8 cellular contexts compared by ENCODE assay signal in genomic region chr12:88035907-88036289, GRCh38. TPM values are rescaled to one million over a fixed set of nuclear protein-coding genes. Genes with fewer than 3 reads are reported as not detected.
A peak's percentile ranks its signal among the peaks of the same experiment; 100 is the strongest.
DNase-seq lines count a peak whose midpoint lies in the region; ATAC-seq and TF ChIP-seq lines count a peak whose summit lies in the region.

No MANE protein-coding gene starts in this region.

- DNase-seq in activated T-cell treated with anti-CD3 and anti-CD28 coated beads, Interleukin-2, amount 50 U/mL, for 72 hours, result peak in 1 of 2 donors; percentile 8
- DNase-seq in activated T-cell treated with anti-CD3 and anti-CD28 coated beads for 4 hours (no peak), T-cell (no peak), Right ventricle myocardium superior (no peak), gastrocnemius medialis (no peak), foreskin melanocyte (no peak), anterior cingulate cortex (lab: John Stamatoyannopoulos, UW) (no peak)

- ATAC-seq in activated T-cell treated with anti-CD3 and anti-CD28 coated beads, Interleukin-2, amount 50 U/mL, for 72 hours (replicated peaks in 1 of 2), result peak in 1 of 2 donors; percentile 12
- ATAC-seq in HG03039 (IDR thresholded peaks at IDR 0.05; ENCODE audit: unreplicated experiment) (peak; percentile 13), T-cell (replicated peaks in 1 of 4) (peak in 1 of 4 experiments; percentile 3), Right ventricle myocardium superior (ENCODE audit: poor library complexity) (peak; percentile 13), gastrocnemius medialis (peak; percentile 18)

- peaks cover 26 to 28% of the 10 kb centered on the region in 2 donors for H3K4me1 ChIP-seq in gastrocnemius medialis

- no peak for TF ChIP-seq POLR2A in gastrocnemius medialis (IDR thresholded peaks at IDR 0.05)

- POLR2A ChIA-PET in T-cell (lab: Charles Lee), result no interaction called here

- CTCF ChIA-PET in T-cell (lab: Charles Lee), result interaction anchor here in 1 of 2 donors (0.7 kb wide), 1 partner anchor 106 kb away, joined by 3 read pairs; the partner anchor contains the start of gene CEP290

- H3K27me3 ChIP-seq in gastrocnemius medialis, result no peaks in the 10 kb centered on the region

- H3K4me3 ChIP-seq in gastrocnemius medialis, result peak overlapping the region; percentile 81 to 91 (median 86)

- H3K4me3 Mint-ChIP-seq in activated T-cell treated with anti-CD3 and anti-CD28 coated beads, Interleukin-2, amount 50 U/mL, for 72 hours, result peak overlapping the region; percentile 98 to 99
- peak overlapping the region; percentile 95 to 97 (median 96) for H3K4me3 Mint-ChIP-seq in T-cell

- no peaks in the 10 kb centered on the region for H3K9me3 ChIP-seq in gastrocnemius medialis

- H3K27ac ChIP-seq in gastrocnemius medialis, result peak overlapping the region; percentile 79 to 93 (median 86)

- no peaks in the 10 kb centered on the region for H3K27me3 Mint-ChIP-seq in activated T-cell treated with anti-CD3 and anti-CD28 coated beads, Interleukin-2, amount 50 U/mL, for 72 hours (ENCODE audit: low read depth)
- no peaks in the 10 kb centered on the region for H3K27me3 Mint-ChIP-seq in T-cell

- intact Hi-C loops in Right ventricle myocardium superior (cut with DNase I) (no loop called here), gastrocnemius medialis (cut with DNase I; ENCODE audit: low total_unique reads) (loop anchor here (1.0 to 10.0 kb wide), 2 partner anchors 106 to 1489 kb away; partner anchors contain the start of genes CEP290, GALNT4, POC1B and TMTC3)

- no peak for TF ChIP-seq CTCF in gastrocnemius medialis (IDR thresholded peaks at IDR 0.05 in 4 of 5, conservative IDR thresholded peaks at IDR 0.05 in 1 of 5)

- H3K9me3 Mint-ChIP-seq in activated T-cell treated with anti-CD3 and anti-CD28 coated beads, Interleukin-2, amount 50 U/mL, for 72 hours, result peaks cover 0 to 6% of the 10 kb centered on the region in 2 donors
- no peaks in the 10 kb centered on the region for H3K9me3 Mint-ChIP-seq in T-cell

- H3K36me3 ChIP-seq in gastrocnemius medialis, result no peaks in the 10 kb centered on the region

- H3K4me1 Mint-ChIP-seq in activated T-cell treated with anti-CD3 and anti-CD28 coated beads, Interleukin-2, amount 50 U/mL, for 72 hours (ENCODE audit: low read depth), result peaks cover 57% of the 10 kb centered on the region
- peaks cover 57 to 58% (median 58%) of the 10 kb centered on the region in 3 donors for H3K4me1 Mint-ChIP-seq in T-cell

- in situ Hi-C loops in gastrocnemius medialis (cut with MboI; ENCODE audit: low sequenced_read_pairs in 4 of 4), result no loop called here

- H3K27ac Mint-ChIP-seq in activated T-cell treated with anti-CD3 and anti-CD28 coated beads, Interleukin-2, amount 50 U/mL, for 72 hours, result peak overlapping the region; percentile 89
- peak overlapping the region in 1 of 2 donors; percentile 93 for H3K27ac Mint-ChIP-seq in T-cell

- H3K36me3 Mint-ChIP-seq in activated T-cell treated with anti-CD3 and anti-CD28 coated beads, Interleukin-2, amount 50 U/mL, for 72 hours (ENCODE audit: insufficient read depth in 2 of 2), result peaks cover 0 to 14% of the 10 kb centered on the region in 2 donors
- H3K36me3 Mint-ChIP-seq in T-cell, result peaks cover 4% of the 10 kb centered on the region

RNA-seq across cellular contexts. Expression of gene C12orf50, which starts 6.7 kb away (rescaled TPM):
- under 1 TPM; 0.12 to 0.36 TPM for total RNA-seq in activated T-cell treated with anti-CD3 and anti-CD28 coated beads, Interleukin-2, amount 50 U/mL, for 72 hours
- total RNA-seq in T-cell (under 1 TPM in 4 of 5 donors, not detected in 1; 0.07 to 0.15 (median 0.10) TPM), Right ventricle myocardium superior (0.11 TPM), gastrocnemius medialis (not detected)
